In genomic region chr6:71419217-71419953, GRCh38 we compare ENCODE assay signal across 1 cellular context.
TF ChIP-seq lines count a peak whose summit lies in the region.

No MANE protein-coding gene starts in this region.

TF ChIP-seq in SK-N-SH, 30 proteins besides CTCF, POLR2A, EP300 and RAD21 (continued from another document):
- no peak for TF ChIP-seq IRF3 (IDR thresholded peaks at IDR 0.05; ENCODE audit: low read depth, low read length)
- no peak for TF ChIP-seq YY1 (IDR thresholded peaks at IDR 0.05; ENCODE audit: low read depth)
- no peak for TF ChIP-seq CHD2 (IDR thresholded peaks at IDR 0.05; ENCODE audit: low read length, partially characterized antibody)
- TF ChIP-seq TCF12 (IDR thresholded peaks at IDR 0.05), result no peak
- no peak for TF ChIP-seq RCOR1 (IDR thresholded peaks at IDR 0.05; ENCODE audit: low read length)
- TF ChIP-seq SMC3 (IDR thresholded peaks at IDR 0.05; ENCODE audit: low read depth, low read length), result no peak
TF ChIP-seq in SK-N-SH: peak in this region for 0.
